Comparison of ENCODE assay signal across 26 cellular contexts in the genomic region with DNA sequence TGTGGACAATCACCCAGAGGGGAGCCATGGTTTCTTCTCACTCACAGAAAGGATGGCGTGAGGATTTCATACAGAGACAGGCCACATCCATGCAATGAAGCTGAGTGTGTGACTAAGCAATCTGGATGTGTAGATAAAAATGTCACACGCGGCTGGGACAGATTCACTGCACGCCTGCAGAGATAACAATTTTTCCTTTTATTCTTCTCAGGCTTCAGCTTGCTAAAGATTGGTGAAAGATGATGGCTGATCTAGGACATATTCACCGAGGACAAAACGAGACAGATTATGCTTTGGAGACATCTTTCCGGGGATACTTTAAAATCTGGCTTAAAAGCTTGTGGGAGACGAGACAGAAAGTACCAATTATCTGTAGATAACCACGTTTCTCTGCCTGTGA.
"Had no signal": no experiment of that assay in that cellular context is flagged by ENCODE, and none has a peak within 500 bp of the region (broad histone marks: within the 10 kb centered on the region; RNA-seq: fewer than 3 reads in every experiment).

No MANE protein-coding gene starts in this region.

- H3K4me1 Mint-ChIP-seq: activated naive CD8-positive, alpha-beta T cell treated with anti-CD3 and anti-CD28 coated beads, Interleukin-2, amount 10 ng/mL, durations not matched to agents 7 days and 5 days had no signal

- DNase-seq: activated CD4-positive, alpha-beta T cell treated with anti-CD3 and anti-CD28 coated beads for 48 hours; activated CD4-positive, alpha-beta T cell treated with anti-CD3 and anti-CD28 coated beads, Interleukin-2, amount 50 U/mL, for 4 hours; activated CD4-positive, CD25-positive, alpha-beta regulatory T cell treated with anti-CD3 and anti-CD28 coated beads, Interleukin-2, amount 50 U/mL, for 72 hours; activated CD8-positive, alpha-beta memory T cell treated with anti-CD3 and anti-CD28 coated beads, Interleukin-2, amount 50 U/mL, for 48 hours; activated CD8-positive, alpha-beta T cell treated with anti-CD3 and anti-CD28 coated beads, Interleukin-2, amount 10 ng/mL, durations not matched to agents 7 days and 5 days; activated naive CD4-positive, alpha-beta T cell treated with anti-CD3 and anti-CD28 coated beads, Interleukin-2, amount 50 U/mL, for 16 hours; activated naive CD8-positive, alpha-beta T cell treated with anti-CD3 and anti-CD28 coated beads, Interleukin-2, amount 10 ng/mL, durations not matched to agents 7 days and 5 days; activated T-cell treated with anti-CD3 and anti-CD28 coated beads, Interleukin-2, amount 50 U/mL, for 1 hour; adrenal gland; anterior cingulate cortex; cerebellar nuclear complex; KG1; NCI-H1092; NCI-H1417; NCI-H1930; NCI-H2171; NCI-H345; NCI-H510A; NCI-H526 treated with DMSO at 0.1 percent for 48 hours; NCI-H82; RPMI8226; T-helper 9 cell had no signal

- H3K27me3 Mint-ChIP-seq: activated naive CD8-positive, alpha-beta T cell treated with anti-CD3 and anti-CD28 coated beads, Interleukin-2, amount 10 ng/mL, durations not matched to agents 7 days and 5 days had no signal

- H3K4me3 Mint-ChIP-seq: activated CD8-positive, alpha-beta T cell treated with anti-CD3 and anti-CD28 coated beads, Interleukin-2, amount 10 ng/mL, durations not matched to agents 7 days and 5 days; activated naive CD8-positive, alpha-beta T cell treated with anti-CD3 and anti-CD28 coated beads, Interleukin-2, amount 10 ng/mL, durations not matched to agents 7 days and 5 days; T-helper 1 cell treated with Interleukin-12 subunit alpha and Interleukin-12 subunit beta and Interleukin-4 antibody, amounts not matched to agents 30 μg/mL and 1 μg/mL, for 36 hours; WTC11 had no signal

- H3K9me3 ChIP-seq: adrenal gland had no signal

- H3K27ac Mint-ChIP-seq: activated CD8-positive, alpha-beta T cell treated with anti-CD3 and anti-CD28 coated beads, Interleukin-2, amount 10 ng/mL, durations not matched to agents 7 days and 5 days; activated naive CD8-positive, alpha-beta T cell treated with anti-CD3 and anti-CD28 coated beads, Interleukin-2, amount 10 ng/mL, durations not matched to agents 7 days and 5 days; T-helper 1 cell treated with Interleukin-12 subunit alpha and Interleukin-12 subunit beta and Interleukin-4 antibody, amounts not matched to agents 30 μg/mL and 1 μg/mL, for 36 hours; WTC11 had no signal

- H3K4me1 ChIP-seq: adrenal gland had no signal

- H3K4me3 ChIP-seq: adrenal gland had no signal

- H3K9me3 Mint-ChIP-seq: activated naive CD8-positive, alpha-beta T cell treated with anti-CD3 and anti-CD28 coated beads, Interleukin-2, amount 10 ng/mL, durations not matched to agents 7 days and 5 days; T-helper 1 cell treated with Interleukin-12 subunit alpha and Interleukin-12 subunit beta and Interleukin-4 antibody, amounts not matched to agents 30 μg/mL and 1 μg/mL, for 36 hours had no signal

- H3K36me3 ChIP-seq: adrenal gland had no signal

- ATAC-seq: activated CD8-positive, alpha-beta T cell treated with anti-CD3 and anti-CD28 coated beads, Interleukin-2, amount 10 ng/mL, durations not matched to agents 7 days and 5 days; Panc1; Right ventricle myocardium inferior; WTC11 had no signal

- H3K27me3 ChIP-seq: adrenal gland had no signal

- H3K27ac ChIP-seq: adrenal gland had no signal

- H3K36me3 Mint-ChIP-seq: activated naive CD8-positive, alpha-beta T cell treated with anti-CD3 and anti-CD28 coated beads, Interleukin-2, amount 10 ng/mL, durations not matched to agents 7 days and 5 days had no signal
